Comparison of ENCODE assay signal across 1 cellular context in genomic region chr16:8869212-8869987, GRCh38.
TF ChIP-seq lines count a peak whose summit lies in the region.

No MANE protein-coding gene starts in this region.

TF ChIP-seq in HepG2, 621 proteins besides CTCF, POLR2A, EP300 and RAD21 (continued from another document and continues in another):
- no peak for TF ChIP-seq ZNF318 (CRISPR knock-in tag; IDR thresholded peaks at IDR 0.05)
- TF ChIP-seq ZNF280D (CRISPR knock-in tag; IDR thresholded peaks at IDR 0.05), result no peak
- TF ChIP-seq RXRA (CRISPR knock-in tag; IDR thresholded peaks at IDR 0.05), result 0 out of 2 replicates have a peak, but pooled peaks have one; percentile 9
- TF ChIP-seq CREM (IDR thresholded peaks at IDR 0.05), result no peak
- no peak for TF ChIP-seq CREM (CRISPR knock-in tag; IDR thresholded peaks at IDR 0.05)
- TF ChIP-seq ZNF484 (CRISPR knock-in tag; IDR thresholded peaks at IDR 0.05; ENCODE audit: borderline replicate concordance, low read depth), result no peak
- TF ChIP-seq ZFAT (CRISPR knock-in tag; conservative IDR thresholded peaks at IDR 0.05), result no peak; the same call in 1 of the 2 replicates
- TF ChIP-seq SRF (IDR thresholded peaks at IDR 0.05; ENCODE audit: low read depth, low read length), result no peak
- no peak; the same call in 1 of the 2 replicates for TF ChIP-seq NR2C2 (CRISPR knock-in tag; IDR thresholded peaks at IDR 0.05; ENCODE audit: borderline replicate concordance)
- TF ChIP-seq ZBTB3 (CRISPR knock-in tag; IDR thresholded peaks at IDR 0.05; ENCODE audit: borderline replicate concordance, low read depth), result peak; percentile 46; the same call in 1 of the 2 replicates
- no peak for TF ChIP-seq ZNF770 (CRISPR knock-in tag; IDR thresholded peaks at IDR 0.05)
- 0 out of 2 replicates have a peak, but pooled peaks have one; percentile 5 for TF ChIP-seq TSC22D2 (CRISPR knock-in tag; IDR thresholded peaks at IDR 0.05; ENCODE audit: borderline replicate concordance)
- no peak for TF ChIP-seq HDAC6 (IDR thresholded peaks at IDR 0.05; ENCODE audit: low read depth, low read length)
- TF ChIP-seq ZBTB7A (CRISPR knock-in tag; IDR thresholded peaks at IDR 0.05), result peak; percentile 21
- TF ChIP-seq CREB3 (CRISPR knock-in tag; IDR thresholded peaks at IDR 0.05), result peak; percentile 41; the same call in 1 of the 2 replicates
- TF ChIP-seq BCL3 (CRISPR knock-in tag; IDR thresholded peaks at IDR 0.05), result 0 out of 2 replicates have a peak, but pooled peaks have one; percentile 51
- TF ChIP-seq HDAC1 (CRISPR knock-in tag; IDR thresholded peaks at IDR 0.05), result peak; percentile 65
- peak; percentile 92 for TF ChIP-seq ZNF512 (CRISPR knock-in tag; IDR thresholded peaks at IDR 0.05)
- TF ChIP-seq ZNF646 (CRISPR knock-in tag; IDR thresholded peaks at IDR 0.05), result no peak
- 0 out of 2 replicates have a peak, but pooled peaks have one; percentile 25 for TF ChIP-seq MAF1 (CRISPR knock-in tag; IDR thresholded peaks at IDR 0.05; ENCODE audit: borderline replicate concordance)
- TF ChIP-seq CCDC6 (CRISPR knock-in tag; IDR thresholded peaks at IDR 0.05), result 0 out of 2 replicates have a peak, but pooled peaks have one; percentile 36
- TF ChIP-seq BORCS8-MEF2B (CRISPR knock-in tag; IDR thresholded peaks at IDR 0.05), result no peak
- TF ChIP-seq NFKB2 (CRISPR knock-in tag; IDR thresholded peaks at IDR 0.05; ENCODE audit: borderline replicate concordance), result peak; percentile 81; the same call in 1 of the 2 replicates
- no peak for TF ChIP-seq ZNF569 (CRISPR knock-in tag; IDR thresholded peaks at IDR 0.05; ENCODE audit: borderline replicate concordance)
- peak; percentile 70; the same call in 1 of the 2 replicates for TF ChIP-seq AKAP8 (CRISPR knock-in tag; IDR thresholded peaks at IDR 0.05)
- TF ChIP-seq ZNF562 (CRISPR knock-in tag; IDR thresholded peaks at IDR 0.05; ENCODE audit: borderline replicate concordance), result no peak
- peak; percentile 21 for TF ChIP-seq HNRNPLL (IDR thresholded peaks at IDR 0.05; ENCODE audit: low read depth, low read length, poor library complexity, severe bottlenecking)
- no peak for TF ChIP-seq GZF1 (CRISPR knock-in tag; IDR thresholded peaks at IDR 0.05)
- no peak for TF ChIP-seq ZNF660 (CRISPR knock-in tag; IDR thresholded peaks at IDR 0.05; ENCODE audit: borderline replicate concordance, low read depth)
- no peak for TF ChIP-seq ZFP1 (CRISPR knock-in tag; IDR thresholded peaks at IDR 0.05)
- peak; percentile 66; the same call in 1 of the 2 replicates for TF ChIP-seq SOX5 (CRISPR knock-in tag; IDR thresholded peaks at IDR 0.05; ENCODE audit: borderline replicate concordance)
- peak; percentile 10; the same call in 1 of the 2 replicates for TF ChIP-seq ZNF292 (CRISPR knock-in tag; IDR thresholded peaks at IDR 0.05; ENCODE audit: borderline replicate concordance, low read depth)
- TF ChIP-seq ZSCAN30 (CRISPR knock-in tag; IDR thresholded peaks at IDR 0.05), result no peak; the same call in 1 of the 2 replicates
